ENCODE assay signal across 22 cellular contexts in genomic region chr3:22284559-22284958, GRCh38.
DNase-seq lines count a peak whose midpoint lies in the region; ATAC-seq and TF ChIP-seq lines count a peak whose summit lies in the region.
"Had no signal": no experiment of that assay in that cellular context is flagged by ENCODE, and none has a peak within 500 bp of the region (broad histone marks: within the 10 kb centered on the region; RNA-seq: fewer than 3 reads in every experiment).

No MANE protein-coding gene starts in this region.

- in situ Hi-C loops in Caki2 (cut with HindIII; ENCODE audit: low pct_unique_long_range_greater_than_20kb, low sequenced_read_pairs), result no loop called here

- peak; percentile 9 for DNase-seq in Caki2 (ENCODE audit: low read depth)
- peak; percentile 64 for DNase-seq in RPMI7951 (ENCODE audit: low read depth)
- DNase-seq in choroid plexus epithelial cell (ENCODE audit: low read depth), result peak; percentile 85
- peak; percentile 1 to 37 for DNase-seq in lung microvascular endothelial cell (ENCODE audit: low read depth in 2 of 2)
- no peak for DNase-seq in NCI-H1417 (lab: John Stamatoyannopoulos, UW)
- DNase-seq in NCI-H1436 treated with DMSO at 0.1 percent for 48 hours (lab: John Stamatoyannopoulos, UW), result no peak
- no peak for DNase-seq in NCI-H1105 (lab: John Stamatoyannopoulos, UW)
- DNase-seq: activated CD4-positive, alpha-beta T cell treated with anti-CD3 and anti-CD28 coated beads for 48 hours; activated CD8-positive, alpha-beta memory T cell treated with anti-CD3 and anti-CD28 coated beads, Interleukin-2, amount 50 U/mL, for 48 hours; activated gamma-delta T cell; effector CD4-positive, alpha-beta T cell; GOT3; left lung; NCI-H1048; NCI-H748 treated with DMSO at 0.1 percent for 48 hours; OCI-M1; pancreas had no signal

- no peak overlapping the region for H3K4me3 ChIP-seq in choroid plexus epithelial cell (ENCODE audit: low read depth, low read length)
- H3K4me3 ChIP-seq: K562, left lung, pancreas, SK-N-MC, skin epidermis, suprapubic skin had no signal

- ATAC-seq in HG02885 (IDR thresholded peaks at IDR 0.05; ENCODE audit: poor library complexity, unreplicated experiment), result no peak
- ATAC-seq: K562, left lung, pancreas had no signal

- no peak for TF ChIP-seq CTCF in choroid plexus epithelial cell (conservative IDR thresholded peaks at IDR 0.05; ENCODE audit: low read depth, low read length)

Comparison
In these comparisons a context has a peak if more than half of its experiments do, and no peak if none do; other contexts are left out.
1. DNase-seq: peak in Caki2 (single experiment), RPMI7951 (single experiment), choroid plexus epithelial cell (single experiment) and lung microvascular endothelial cell (2 of 2); none in NCI-H1417 (0 of 3), NCI-H1436 treated with DMSO at 0.1 percent for 48 hours (single experiment) and NCI-H1105 (single experiment).